8 cellular contexts compared by ENCODE assay signal in genomic region chrX:152904151-152905080, GRCh38. TPM values are rescaled to one million over a fixed set of nuclear protein-coding genes. Genes with fewer than 3 reads are reported as not detected.
A peak's percentile ranks its signal among the peaks of the same experiment; 100 is the strongest.
DNase-seq lines count a peak whose midpoint lies in the region; ATAC-seq, FAIRE-seq and TF ChIP-seq lines count a peak whose summit lies in the region.

No MANE protein-coding gene starts in this region.

- TF ChIP-seq RAD21 in H1 (IDR thresholded peaks at IDR 0.05 in 1 of 2, conservative IDR thresholded peaks at IDR 0.05 in 1 of 2; ENCODE audit: low read depth in 2 of 2, low read length in 2 of 2), result peak; percentile 40 to 56; a peak in 3 of 4 replicates

- H3K36me3 ChIP-seq in MM.1S (replicated peaks; ENCODE audit: insufficient read depth, low read length) (no peaks in the 10 kb centered on the region), H1 (ENCODE audit: control insufficient read depth in 2 of 4, insufficient read depth in 4 of 4, low read length in 3 of 4) (no peaks in the 10 kb centered on the region), upper lobe of right lung (no peaks in the 10 kb centered on the region)

- no peak overlapping the region for H2AK5ac ChIP-seq in H1 (ENCODE audit: low read depth, low read length)

- WGBS in H1 (ENCODE audit: extremely low coverage in 1 of 2, insufficient coverage in 1 of 2, insufficient read length in 1 of 2, insufficient replicate concordance in 2 of 2, low coverage in 1 of 2, low lambda C conversion rate in 2 of 2, missing lambda C conversion rate in 1 of 2), 2 experiments, result 27% methylated on average over 14 of the region's 20 CpGs; no CpG with 5 or more reads in 1 of the 2 experiments

- H2BK5ac ChIP-seq in H1 (ENCODE audit: low read depth, low read length), result 0 out of 2 replicates have a peak overlapping the region, but pooled peaks have one; percentile 35

- 0 out of 2 replicates have a peak overlapping the region, but pooled peaks have one; percentile 32 for H2BK20ac ChIP-seq in H1 (ENCODE audit: low read length)

- peak; percentile 83 for ATAC-seq in upper lobe of right lung

- H3K9ac ChIP-seq in MM.1S (ENCODE audit: low read length), result no peak overlapping the region
- H3K9ac ChIP-seq in H1 (replicated peaks in 1 of 4; ENCODE audit: extremely low read depth in 1 of 4, low read depth in 3 of 4, low read length in 3 of 4), result no peak overlapping the region; a peak in 1 of 7 replicates

- H3K23me2 ChIP-seq in H1 (ENCODE audit: low read depth, low read length), result no peaks in the 10 kb centered on the region

- H3K9me3 ChIP-seq in MM.1S (replicated peaks; ENCODE audit: insufficient read depth, low read length), result no peaks in the 10 kb centered on the region
- no peaks in the 10 kb centered on the region for H3K9me3 ChIP-seq in H1 (ENCODE audit: insufficient read depth in 2 of 2, low read depth in 1 of 2, low read length in 1 of 2)
- H3K9me3 ChIP-seq in upper lobe of right lung, result no peaks in the 10 kb centered on the region

- CTCF ChIA-PET in H1 (lab: Charles Lee; ENCODE audit: partially characterized antibody), result interaction anchor here (0.7 to 9.6 kb wide), 16 partner anchors 9 to 298 kb away, joined by 3 to 94 read pairs (median 4); no protein-coding TSS in a partner anchor

- peak overlapping the region; percentile 27 for H4K91ac ChIP-seq in H1 (replicated peaks; ENCODE audit: insufficient read length, low read length)

- H4K5ac ChIP-seq in H1 (ENCODE audit: insufficient read length, low read depth, low read length), result peak overlapping the region; percentile 2

- no peak overlapping the region for H3K23ac ChIP-seq in H1 (ENCODE audit: insufficient read length)

- H3K27me3 ChIP-seq in MM.1S (replicated peaks; ENCODE audit: insufficient read depth, low read length) (no peaks in the 10 kb centered on the region), H1 (replicated peaks in 1 of 4; ENCODE audit: control insufficient read depth in 3 of 4, extremely low read depth in 1 of 4, insufficient read depth in 3 of 4, low read length in 3 of 4) (no peaks in the 10 kb centered on the region), upper lobe of right lung (no peaks in the 10 kb centered on the region)

- intact Hi-C loops in upper lobe of right lung (cut with DNase I), result no loop called here

- H2BK15ac ChIP-seq in H1 (ENCODE audit: low read length), result 0 out of 2 replicates have a peak overlapping the region, but pooled peaks have one; percentile 16

- H3K9me2 ChIP-seq in MM.1S (replicated peaks; ENCODE audit: insufficient read depth, low read length), result no peaks in the 10 kb centered on the region

- DNase-seq in activated gamma-delta T cell treated with Interleukin-2 at 50 U/mL for 16 hours (peak; percentile 22), activated gamma-delta T cell (lab: John Stamatoyannopoulos, UW) (no peak), MM.1S (no peak), H1 (ENCODE audit: low read depth in 1 of 2, low spot score in 2 of 2) (peak in 1 of 2 experiments; percentile 77), mucosa of gallbladder (ENCODE audit: low spot score) (peak; percentile 43), upper lobe of right lung (peak; percentile 63), NCI-H2107 treated with DMSO at 0.1 percent for 48 hours (lab: John Stamatoyannopoulos, UW; ENCODE audit: unreplicated experiment) (no peak)
- peak; percentile 4 to 41 for DNase-seq in activated CD4-positive, alpha-beta T cell treated with anti-CD3 and anti-CD28 coated beads for 4 hours

- TF ChIP-seq CTCF in MM.1S (IDR thresholded peaks at IDR 0.05; ENCODE audit: low read length) (peak; percentile 61), H1 (IDR thresholded peaks at IDR 0.05; ENCODE audit: control extremely low read depth in 1 of 3, insufficient read depth in 1 of 3, low read depth in 1 of 3, low read length in 3 of 3) (peak in 2 of 3 experiments; percentile 65 to 71; a peak in 3 of 4 replicates), upper lobe of right lung (IDR thresholded peaks at IDR 0.05) (peak; percentile 66)

- TF ChIP-seq EP300 in H1 (IDR thresholded peaks at IDR 0.05; ENCODE audit: borderline replicate concordance in 1 of 2, low read depth in 2 of 2, low read length in 2 of 2), result no peak

- no peak overlapping the region for H3K56ac ChIP-seq in H1 (replicated peaks; ENCODE audit: insufficient read length, low read depth, low read length)

- no peaks in the 10 kb centered on the region for H3K79me2 ChIP-seq in MM.1S (ENCODE audit: low read length)
- H3K79me2 ChIP-seq in H1 (ENCODE audit: control insufficient read depth in 1 of 2, insufficient read depth in 2 of 2, low read length in 2 of 2), result no peaks in the 10 kb centered on the region

- H3K4me1 ChIP-seq in MM.1S (ENCODE audit: low read length), result no peaks in the 10 kb centered on the region
- peaks cover 0 to 25% (median 12%) of the 10 kb centered on the region in 4 experiments; a peak in 6 of 7 replicates for H3K4me1 ChIP-seq in H1 (replicated peaks in 1 of 4; ENCODE audit: control insufficient read depth in 3 of 4, insufficient read depth in 4 of 4, low read length in 3 of 4)
- H3K4me1 ChIP-seq in upper lobe of right lung, result no peaks in the 10 kb centered on the region

- H3K27ac ChIP-seq in MM.1S (ENCODE audit: low read length) (no peak overlapping the region), H1 (ENCODE audit: low read depth, low read length) (no peak overlapping the region), upper lobe of right lung (no peak overlapping the region)

- H2AFZ ChIP-seq in MM.1S (ENCODE audit: low read length) (no peak overlapping the region), H1 (ENCODE audit: low read length) (no peak overlapping the region)

- H2BK12ac ChIP-seq in H1 (ENCODE audit: low read depth, low read length), result no peak overlapping the region

- no peak overlapping the region for H2BK120ac ChIP-seq in H1 (replicated peaks; ENCODE audit: low read depth, low read length)

- H3K4me3 ChIP-seq in MM.1S (ENCODE audit: low read length) (no peak overlapping the region), H1 (ENCODE audit: extremely low read depth in 1 of 4, insufficient read depth in 2 of 4, low read depth in 3 of 4, low read length in 4 of 4) (peak overlapping the region in 2 of 4 experiments; percentile 23 to 47; a peak in 3 of 8 replicates), upper lobe of right lung (no peak overlapping the region)

- no peaks in the 10 kb centered on the region for H3K79me1 ChIP-seq in H1 (ENCODE audit: low read depth, low read length)

- H3K18ac ChIP-seq in H1 (ENCODE audit: extremely low read depth, low read length), result no peak overlapping the region; the same call in 1 of the 2 replicates

- H3K14ac ChIP-seq in H1 (ENCODE audit: insufficient read length), result no peak overlapping the region

- peak overlapping the region; percentile 51; the same call in 1 of the 2 replicates for H4K8ac ChIP-seq in H1 (ENCODE audit: extremely low read depth, insufficient read depth, low read length)

- H4K20me1 ChIP-seq in MM.1S (ENCODE audit: insufficient read depth, low read length), result no peaks in the 10 kb centered on the region
- H4K20me1 ChIP-seq in H1 (replicated peaks in 1 of 2; ENCODE audit: control insufficient read depth in 1 of 2, insufficient read depth in 2 of 2, low read length in 2 of 2), result no peaks in the 10 kb centered on the region

- FAIRE-seq in H1 (lab: Jason Lieb, UNC), result peak; percentile 66

- POLR2A ChIA-PET in H1 (lab: Charles Lee; ENCODE audit: partially characterized antibody), result interaction anchor here (0.9 kb wide), 1 partner anchor 10 kb away, joined by 3 read pairs; no protein-coding TSS in a partner anchor

- no peak for TF ChIP-seq POLR2A in H1 (IDR thresholded peaks at IDR 0.05; ENCODE audit: control extremely low read depth in 1 of 2, low read depth in 2 of 2, low read length in 2 of 2)

- H3K4me2 ChIP-seq in MM.1S (ENCODE audit: low read depth, low read length) (no peak overlapping the region), H1 (ENCODE audit: insufficient read depth in 1 of 2, low read depth in 2 of 2, low read length in 2 of 2) (peak overlapping the region; percentile 57 to 73)

- H3F3A ChIP-seq in MM.1S (ENCODE audit: insufficient read depth, low read length), result no peaks in the 10 kb centered on the region

- H3K4ac ChIP-seq in H1 (replicated peaks; ENCODE audit: insufficient read length, low read depth, low read length), result no peak overlapping the region

TF ChIP-seq in H1, 55 proteins besides CTCF, POLR2A, EP300 and RAD21:
- TF ChIP-seq CTBP2 (IDR thresholded peaks at IDR 0.05; ENCODE audit: borderline replicate concordance, insufficient read depth, insufficient read length, low read length) (peak; percentile 37), ASH2L (IDR thresholded peaks at IDR 0.05; ENCODE audit: low read length) (peak; percentile 20), TAF7 (optimal IDR thresholded peaks at IDR 0.05; ENCODE audit: borderline replicate concordance, low read depth, low read length) (no peak)

RNA-seq across cellular contexts. Expression of gene ZNF185, which starts 6.5 kb away (rescaled TPM):
- total RNA-seq in H1 (2021; fragmentation: NEBNext Ultra II Directional; extraction: Animal tissue kit (Norgen Biotek cat#: 25700)), result 15.4 and 15.6 TPM in 2 replicates
- polyA plus RNA-seq in H1 (2011; rRNA removed), result 18.6 and 20.1 TPM in 2 replicates
- polyA plus RNA-seq in H1 (2011; cell fraction: cytosol; rRNA removed), result 16.8 TPM
- polyA plus RNA-seq in H1 (2011; cell fraction: nucleus; rRNA removed), result 33.8 TPM
- 13.5 to 18.5 TPM (median 15.8 TPM) in 4 replicates for polyA plus RNA-seq in H1 (2012, experiment 1 of 2)
- 6.4 TPM for polyA plus RNA-seq in H1 (2012, experiment 2 of 2)
- polyA plus RNA-seq in H1 (2013, experiment 1 of 2), result 8.5 TPM
- polyA plus RNA-seq in H1 (2013, experiment 2 of 2), result 9.2 TPM
- polyA minus RNA-seq in H1 (2011; rRNA and poly(A)+ RNA removed), result 17.3 and 24.3 TPM in 2 replicates
- polyA minus RNA-seq in H1 (2011; cell fraction: cytosol; rRNA and poly(A)+ RNA removed), result 10.8 TPM
- polyA minus RNA-seq in H1 (2011; cell fraction: nucleus; rRNA and poly(A)+ RNA removed), result 9.4 TPM
- 16.5 TPM for total RNA-seq in mucosa of gallbladder
- 16.3 TPM for total RNA-seq in upper lobe of right lung

Comparison
In these comparisons a context has a peak if more than half of its experiments do, and no peak if none do; other contexts are left out.
1. DNase-seq: peak in activated gamma-delta T cell treated with Interleukin-2 at 50 U/mL for 16 hours (single experiment), activated CD4-positive, alpha-beta T cell treated with anti-CD3 and anti-CD28 coated beads for 4 hours (2 of 2), mucosa of gallbladder (single experiment) and upper lobe of right lung (single experiment); none in activated gamma-delta T cell (single experiment), MM.1S (single experiment) and NCI-H2107 treated with DMSO at 0.1 percent for 48 hours (single experiment).
2. Peak in every context shown above with its lines, with median percentiles within 50 percentile points of each other: CTCF ChIP-seq.